ENCODE assay signal across 21 cellular contexts in the genomic region with DNA sequence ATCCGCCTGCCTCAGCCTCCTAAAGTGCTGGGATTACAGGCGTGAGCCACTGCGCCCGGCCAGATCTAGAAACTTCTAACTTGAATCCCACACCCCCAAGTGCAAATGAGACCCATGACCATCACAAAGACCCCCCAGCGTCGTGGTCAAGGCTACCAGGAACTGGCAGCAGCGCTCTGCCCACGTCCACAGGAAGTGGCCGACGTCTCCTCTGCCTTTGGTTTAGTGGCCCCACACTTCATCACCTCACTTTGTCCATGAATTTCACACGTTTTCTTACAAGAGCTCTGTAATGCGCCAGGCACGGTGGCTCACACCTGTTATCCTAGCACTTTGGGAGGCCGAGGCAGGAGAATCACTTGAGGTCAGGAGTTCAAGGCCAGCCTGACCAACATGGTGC.
"Had no signal": no experiment of that assay in that cellular context is flagged by ENCODE, and none has a peak within 500 bp of the region (broad histone marks: within the 10 kb centered on the region; RNA-seq: fewer than 3 reads in every experiment).

No MANE protein-coding gene starts in this region.

- H3K9me3 ChIP-seq: left lung, neutrophil, pancreas, thyroid gland, upper lobe of right lung had no signal

- H3K4me3 Mint-ChIP-seq: activated naive CD4-positive, alpha-beta T cell treated with anti-CD3 and anti-CD28 coated beads for 36 hours; activated naive CD8-positive, alpha-beta T cell treated with anti-CD3 and anti-CD28 coated beads, Interleukin-2, amount 10 ng/mL, durations not matched to agents 7 days and 5 days; activated T-cell treated with anti-CD3 and anti-CD28 coated beads, Interleukin-2, amount 50 U/mL, for 24 hours; dendritic cell treated with granulocyte-macrophage colony-stimulating factor and Interleukin-4, amounts not matched to agents 40 ng/mL and 50 ng/mL, for 4 days; stimulated activated naive CD8-positive, alpha-beta T cell treated with anti-CD3 and anti-CD28 coated beads, Interleukin-15, Interleukin-2, amounts not matched to agents 100 ng/mL and 50 ng/mL, for 24 hours had no signal

- DNase-seq: activated CD4-positive, alpha-beta T cell treated with anti-CD3 and anti-CD28 coated beads for 1 hour; activated effector memory CD4-positive, alpha-beta T cell treated with Interleukin-2 at 50 U/mL for 16 hours; activated naive CD4-positive, alpha-beta T cell treated with anti-CD3 and anti-CD28 coated beads for 36 hours; activated naive CD8-positive, alpha-beta T cell treated with anti-CD3 and anti-CD28 coated beads, Interleukin-2, amount 10 ng/mL, durations not matched to agents 7 days and 5 days; activated T-cell treated with anti-CD3 and anti-CD28 coated beads, Interleukin-2, amount 50 U/mL, for 24 hours; amniotic stem cell; effector CD4-positive, alpha-beta T cell; foreskin keratinocyte; kidney glomerular epithelial cell; left lung; naive thymus-derived CD4-positive, alpha-beta T cell; pancreas; stimulated activated CD4-positive, alpha-beta T cell treated with anti-CD3 and anti-CD28 coated beads, Interleukin-4, amount 100 ng/mL, for 4 hours; thyroid gland; upper lobe of right lung had no signal

- H3K36me3 ChIP-seq: pancreas, thyroid gland, upper lobe of right lung had no signal

- H2AFZ ChIP-seq: hepatocyte had no signal

- H3K9me3 Mint-ChIP-seq: activated naive CD8-positive, alpha-beta T cell treated with anti-CD3 and anti-CD28 coated beads, Interleukin-2, amount 10 ng/mL, durations not matched to agents 7 days and 5 days; naive thymus-derived CD4-positive, alpha-beta T cell; stimulated activated naive CD8-positive, alpha-beta T cell treated with anti-CD3 and anti-CD28 coated beads, Interleukin-15, Interleukin-2, amounts not matched to agents 100 ng/mL and 50 ng/mL, for 24 hours had no signal

- H3K4me1 ChIP-seq: foreskin keratinocyte, pancreas had no signal

- ATAC-seq: foreskin keratinocyte had no signal

- H3K4me3 ChIP-seq: hepatocyte, lung, pancreas, thyroid gland, upper lobe of right lung had no signal

- H3K27ac ChIP-seq: foreskin keratinocyte, left lung, pancreas, upper lobe of right lung, VCaP had no signal

- H3K27me3 ChIP-seq: foreskin keratinocyte, hepatocyte, left lung, neutrophil, pancreas, thyroid gland, upper lobe of right lung had no signal

- H3K27ac Mint-ChIP-seq: activated naive CD4-positive, alpha-beta T cell treated with anti-CD3 and anti-CD28 coated beads for 36 hours; activated naive CD8-positive, alpha-beta T cell treated with anti-CD3 and anti-CD28 coated beads, Interleukin-2, amount 10 ng/mL, durations not matched to agents 7 days and 5 days; activated T-cell treated with anti-CD3 and anti-CD28 coated beads, Interleukin-2, amount 50 U/mL, for 24 hours; naive thymus-derived CD4-positive, alpha-beta T cell; stimulated activated naive CD8-positive, alpha-beta T cell treated with anti-CD3 and anti-CD28 coated beads, Interleukin-15, Interleukin-2, amounts not matched to agents 100 ng/mL and 50 ng/mL, for 24 hours had no signal

- H3K27me3 Mint-ChIP-seq: activated naive CD8-positive, alpha-beta T cell treated with anti-CD3 and anti-CD28 coated beads, Interleukin-2, amount 10 ng/mL, durations not matched to agents 7 days and 5 days; activated T-cell treated with anti-CD3 and anti-CD28 coated beads, Interleukin-2, amount 50 U/mL, for 24 hours; naive thymus-derived CD4-positive, alpha-beta T cell; stimulated activated naive CD8-positive, alpha-beta T cell treated with anti-CD3 and anti-CD28 coated beads, Interleukin-15, Interleukin-2, amounts not matched to agents 100 ng/mL and 50 ng/mL, for 24 hours had no signal

- H3K79me2 ChIP-seq: hepatocyte had no signal
